10 cellular contexts compared by ENCODE assay signal in genomic region chr17:14337596-14338079, GRCh38. TPM values are rescaled to one million over a fixed set of nuclear protein-coding genes. Genes with fewer than 3 reads are reported as not detected.
DNase-seq lines count a peak whose midpoint lies in the region; ATAC-seq, FAIRE-seq and TF ChIP-seq lines count a peak whose summit lies in the region.
"Had no signal": no experiment of that assay in that cellular context is flagged by ENCODE, and none has a peak within 500 bp of the region (broad histone marks: within the 10 kb centered on the region; RNA-seq: fewer than 3 reads in every experiment).

No MANE protein-coding gene starts in this region.

- in situ Hi-C loops in GM12878 (cut with MboI) = no loop called here

- WGBS in GM12878 (ENCODE audit: insufficient coverage, insufficient replicate concordance, low lambda C conversion rate, missing lambda C conversion rate) = 11% methylated on average over 3 of the region's 3 CpGs

- TF ChIP-seq EP300 in GM12878 (IDR thresholded peaks at IDR 0.05; ENCODE audit: borderline replicate concordance in 1 of 2, control insufficient read depth in 1 of 2, low read depth in 2 of 2, low read length in 2 of 2) = no peak

- H3K4me3 Mint-ChIP-seq in CD4-positive, alpha-beta T cell = no peak overlapping the region
- H3K4me3 Mint-ChIP-seq in HFFc6 = no peak overlapping the region

- RAD21 ChIA-PET in GM12878 (lab: Charles Lee; ENCODE audit: unreplicated experiment) = no interaction called here

- POLR2A ChIA-PET in CD4-positive, alpha-beta T cell (lab: Charles Lee) = no interaction called here
- POLR2A ChIA-PET in GM12878 (lab: Charles Lee) = no interaction called here

- TF ChIP-seq POLR2A in GM12878 (IDR thresholded peaks at IDR 0.05; ENCODE audit: low read depth, low read length) = no peak
- TF ChIP-seq POLR2A in Peyer's patch (IDR thresholded peaks at IDR 0.05) = no peak

- H2AFZ ChIP-seq in GM12878 (ENCODE audit: control insufficient read depth, low read depth, low read length) = no peak overlapping the region

- no peak overlapping the region for H3K27ac ChIP-seq in CD4-positive, alpha-beta T cell (ENCODE audit: low read depth, low read length)
- H3K27ac ChIP-seq in GM12878 (ENCODE audit: control insufficient read depth, insufficient read depth) = no peak overlapping the region
- no peak overlapping the region for H3K27ac ChIP-seq in Peyer's patch
- H3K27ac ChIP-seq: ovary had no signal

- ATAC-seq in CD4-positive, alpha-beta T cell (ENCODE audit: poor library complexity) = no peak
- peak; percentile 89 for ATAC-seq in HG03432 (IDR thresholded peaks at IDR 0.05; ENCODE audit: unreplicated experiment)
- no peak for ATAC-seq in GM12878
- ATAC-seq: K562 had no signal

- DNase-seq in CD4-positive, alpha-beta T cell = no peak
- peak; percentile 34 for DNase-seq in GM19240 (ENCODE audit: insufficient read length, low spot score)
- no peak for DNase-seq in GM12878 (ENCODE audit: low read depth, low spot score)
- no peak for DNase-seq in HCEC 1CT
- DNase-seq in NCI-H524 (lab: John Stamatoyannopoulos, UW) = no peak
- no peak for DNase-seq in HFFc6
- no peak for DNase-seq in Peyer's patch
- DNase-seq: ovary had no signal

- SMC1A ChIA-PET in GM12878 (lab: Charles Lee; ENCODE audit: uncharacterized antibody, unreplicated experiment) = no interaction called here

- no TSS peak for BruUV-seq in GM12878 (replicated peaks; lab: Mats Ljungman, UMichigan)

- H3K9me3 ChIP-seq in CD4-positive, alpha-beta T cell (ENCODE audit: control insufficient read depth, low read length) = no peaks in the 10 kb centered on the region
- H3K9me3 ChIP-seq in GM12878 (replicated peaks; ENCODE audit: control insufficient read depth, insufficient read depth, low read length) (no peaks in the 10 kb centered on the region; the same call in 2 of the 3 replicates), Peyer's patch (no peaks in the 10 kb centered on the region)
- H3K9me3 ChIP-seq: ovary had no signal

- no peaks in the 10 kb centered on the region for H3K36me3 ChIP-seq in GM12878 (ENCODE audit: control insufficient read depth in 2 of 2, insufficient read depth in 2 of 2, low read length in 1 of 2)
- no peaks in the 10 kb centered on the region for H3K36me3 ChIP-seq in Peyer's patch
- H3K36me3 ChIP-seq: ovary had no signal

- H3K27ac Mint-ChIP-seq in CD4-positive, alpha-beta T cell = peak overlapping the region; percentile 78
- H3K27ac Mint-ChIP-seq in HFFc6 = no peak overlapping the region

- H3K4me1 Mint-ChIP-seq in CD4-positive, alpha-beta T cell (ENCODE audit: low read depth) = peaks cover 86% of the 10 kb centered on the region
- peaks cover 46% of the 10 kb centered on the region for H3K4me1 Mint-ChIP-seq in HFFc6 (ENCODE audit: low read depth)

- peaks cover 27% of the 10 kb centered on the region for H3K36me3 Mint-ChIP-seq in CD4-positive, alpha-beta T cell (ENCODE audit: low read depth)
- H3K36me3 Mint-ChIP-seq in HFFc6 (ENCODE audit: low read depth) = peaks cover 20% of the 10 kb centered on the region

- intact Hi-C loops in CD4-positive, alpha-beta T cell (cut with DNase I, micrococcal nuclease) = no loop called here
- intact Hi-C loops in GM12878 (cut with micrococcal nuclease; ENCODE audit: unreplicated experiment) = no loop called here

- H3K4me1 ChIP-seq in GM12878 (ENCODE audit: control insufficient read depth, insufficient read depth, low read length) = 0 out of 2 replicates have a peak, but pooled peaks cover 3% of the 10 kb centered on the region
- H3K4me1 ChIP-seq in Peyer's patch = no peaks in the 10 kb centered on the region

- TF ChIP-seq CTCF in CD4-positive, alpha-beta T cell (IDR thresholded peaks at IDR 0.05) = no peak
- TF ChIP-seq CTCF in GM12878 (IDR thresholded peaks at IDR 0.05 in 2 of 3, conservative IDR thresholded peaks at IDR 0.05 in 1 of 3; ENCODE audit: control insufficient read depth in 2 of 3, extremely low read depth in 1 of 3, insufficient read depth in 1 of 3, low read depth in 3 of 3, low read length in 3 of 3) (no peak), HFFc6 (IDR thresholded peaks at IDR 0.05) (no peak), Peyer's patch (IDR thresholded peaks at IDR 0.05) (no peak)

- H4K20me1 ChIP-seq in GM12878 (ENCODE audit: control insufficient read depth, insufficient read depth) = no peaks in the 10 kb centered on the region

- H3K4me2 ChIP-seq in GM12878 (ENCODE audit: control insufficient read depth, insufficient read depth) = no peak overlapping the region

- no peak overlapping the region for H3K9ac ChIP-seq in GM12878 (ENCODE audit: control insufficient read depth, insufficient read depth, low read length)

- no peaks in the 10 kb centered on the region for H3K79me2 ChIP-seq in GM12878 (ENCODE audit: control insufficient read depth, insufficient read depth, low read length)

- H3K27me3 ChIP-seq in CD4-positive, alpha-beta T cell (ENCODE audit: control insufficient read depth, insufficient read depth, low read length) = no peaks in the 10 kb centered on the region
- H3K27me3 ChIP-seq in GM12878 (replicated peaks in 1 of 2; ENCODE audit: control insufficient read depth in 2 of 2, insufficient read depth in 2 of 2, low read length in 1 of 2) (no peaks in the 10 kb centered on the region), Peyer's patch (no peaks in the 10 kb centered on the region)
- H3K27me3 ChIP-seq: ovary had no signal

- H3K4me3 ChIP-seq in GM12878 = no peak overlapping the region
- no peak overlapping the region for H3K4me3 ChIP-seq in Peyer's patch
- H3K4me3 ChIP-seq: K562, ovary had no signal

- CTCF ChIA-PET in CD4-positive, alpha-beta T cell (lab: Charles Lee) = no interaction called here
- CTCF ChIA-PET in GM12878 (lab: Yijun Ruan, JAX) = interaction anchor here (0.6 kb wide), 1 partner anchor 44 kb away, joined by 3 read pairs; no protein-coding TSS in a partner anchor

- TF ChIP-seq RAD21 in GM12878 (IDR thresholded peaks at IDR 0.05; ENCODE audit: insufficient read depth, low read depth, low read length) = no peak

- no peak for FAIRE-seq in GM12878 (lab: Jason Lieb, UNC)
- FAIRE-seq: K562 had no signal

- H3K27me3 Mint-ChIP-seq in CD4-positive, alpha-beta T cell = no peaks in the 10 kb centered on the region
- H3K27me3 Mint-ChIP-seq in HFFc6 (ENCODE audit: insufficient read depth) = peaks cover 3% of the 10 kb centered on the region

- no peaks in the 10 kb centered on the region for H3K9me3 Mint-ChIP-seq in CD4-positive, alpha-beta T cell
- H3K9me3 Mint-ChIP-seq in HFFc6 = no peaks in the 10 kb centered on the region

TF ChIP-seq in GM12878, 131 proteins besides CTCF, POLR2A, EP300 and RAD21:
- TF ChIP-seq IRF4 (IDR thresholded peaks at IDR 0.05; ENCODE audit: low read depth, low read length) (peak; percentile 71; the same call in 1 of the 2 replicates), STAT1 (conservative IDR thresholded peaks at IDR 0.05) (no peak), SPI1 (IDR thresholded peaks at IDR 0.05; ENCODE audit: borderline replicate concordance, insufficient read depth, low read depth, low read length) (peak; percentile 38; the same call in 1 of the 2 replicates)

RNA-seq across cellular contexts. Expression of gene HS3ST3B1, which starts 36.8 kb away (rescaled TPM):
- 10 to 100 TPM in 1 of 2 experiments, 1 to 10 TPM in 1; 9.3 to 11.5 TPM for total RNA-seq in CD4-positive, alpha-beta T cell
- not detected in 2 replicates for total RNA-seq in GM12878 (2013; cell fraction: nucleolus; rRNA removed)
- total RNA-seq in GM12878 (2014; rRNA removed) (0.06 and 0.11 TPM in 2 replicates), GM12878 (2014; rRNA removed; fragmentation: Illumina TruSeq; extraction: Trizol) (0.04 and 0.05 TPM in 2 replicates), GM12878 (2021) (0.11 and 0.13 TPM in 2 replicates), Peyer's patch (1 to 10 TPM; 2.1 to 5.4 (median 3.3) TPM)
- 0.09 TPM for polyA plus RNA-seq in GM12878 (2011; ENCODE audit: low read depth)
- polyA plus RNA-seq in GM12878 (2011; rRNA removed) (0.03 TPM in 1 of 2 replicates, not detected in the other), GM12878 (2014; fragmentation: Illumina TruSeq; extraction: Trizol) (0.03 TPM in 1 of 2 replicates, not detected in the other), GM12878 (2014; fragmentation: Nextera tagmentation; extraction: Ambion mirVana) (under 1 TPM in 1 of 2 experiments, not detected in 1; 0.04 TPM), GM12878 (2014; rRNA removed) (0.14 TPM in 1 of 2 replicates, not detected in the other), GM12878 (2016; fragmentation: Nextera tagmentation; extraction: Ambion mirVana) (under 1 TPM in 1 of 2 experiments, not detected in 1; 0.08 TPM)
- polyA plus RNA-seq in GM12878 (2011; cell fraction: cytosol; rRNA removed) = not detected in 2 replicates
- 0.07 TPM in 1 of 2 replicates, not detected in the other for polyA plus RNA-seq in GM12878 (2011; cell fraction: nucleus; rRNA removed)
- polyA plus RNA-seq in GM12878 (2012) = 0.14 and 0.16 TPM in 2 replicates
- not detected in 2 replicates for polyA minus RNA-seq in GM12878 (2011; rRNA and poly(A)+ RNA removed)
- polyA minus RNA-seq in GM12878 (2011; cell fraction: cytosol; rRNA and poly(A)+ RNA removed) = not detected in 2 replicates
- polyA minus RNA-seq in GM12878 (2011; cell fraction: nucleus; rRNA and poly(A)+ RNA removed) = 0.10 TPM in 1 of 2 replicates, not detected in the other
- total RNA-seq in HFFc6 (2021; fragmentation: NEBNext Ultra II Directional; extraction: Animal tissue kit (Norgen Biotek cat#: 25700)) = 10 to 100 TPM; 18.3 to 24.6 (median 22.3) TPM
